28 cellular contexts compared by ENCODE assay signal in genomic region chr16:54806961-54807360, GRCh38.
"Had no signal": no experiment of that assay in that cellular context is flagged by ENCODE, and none has a peak within 500 bp of the region (broad histone marks: within the 10 kb centered on the region; RNA-seq: fewer than 3 reads in every experiment).

No MANE protein-coding gene starts in this region.

- H3K4me1 Mint-ChIP-seq: stimulated activated effector memory CD8-positive, alpha-beta T cell treated with anti-CD3 and anti-CD28 coated beads, Interleukin-12 subunit alpha, Interleukin-12 subunit beta, amount 100 ng/mL, for 72 hours; stimulated activated memory B cell treated with anti-CD40 and anti-IgM and Interleukin-4, amounts not matched to agents 10 μg/mL and 1 μg/mL and 100 μg/mL, for 72 hours; stimulated activated naive B cell treated with anti-CD40 and anti-IgM and Interleukin-4, amounts not matched to agents 10 μg/mL and 1 μg/mL and 100 μg/mL, for 72 hours; stimulated activated naive CD8-positive, alpha-beta T cell treated with anti-CD3 and anti-CD28 coated beads, Interleukin-15, amount 100 ng/mL, for 72 hours had no signal

- H3K9me3 ChIP-seq: stomach, suprapubic skin, testis, thoracic aorta, thyroid gland, tibial artery, transverse colon, upper lobe of left lung, upper lobe of right lung, uterus, vagina had no signal

- DNase-seq: stimulated activated CD4-positive, alpha-beta T cell treated with anti-CD3 and anti-CD28 coated beads, Interleukin-2, amount 100 ng/mL, for 48 hours; stimulated activated CD4-positive, alpha-beta T cell treated with anti-CD3 and anti-CD28 coated beads, Interleukin-4, amount 100 ng/mL, for 1 hour; stimulated activated CD4-positive, alpha-beta T cell treated with anti-CD3 and anti-CD28 coated beads, Interleukin-4, amount 100 ng/mL, for 24 hours; stimulated activated CD4-positive, alpha-beta T cell treated with anti-CD3 and anti-CD28 coated beads, Interleukin-4, amount 100 ng/mL, for 4 hours; stimulated activated CD8-positive, alpha-beta memory T cell treated with anti-CD3 and anti-CD28 coated beads, Interleukin-4, amount 100 ng/mL, for 48 hours; stimulated activated naive B cell treated with anti-CD40 and anti-IgM and Interleukin-4, amounts not matched to agents 10 μg/mL and 1 μg/mL and 100 μg/mL, for 72 hours; stimulated activated naive CD4-positive, alpha-beta T cell; stimulated activated naive CD4-positive, alpha-beta T cell treated with Interleukin-2 at 50 U/mL for 16 hours; stimulated activated naive CD8-positive, alpha-beta T cell treated with anti-CD3 and anti-CD28 coated beads, Interleukin-15, amount 100 ng/mL, for 72 hours; stimulated activated naive CD8-positive, alpha-beta T cell treated with anti-CD3 and anti-CD28 coated beads, Interleukin-15, Interleukin-2, amounts not matched to agents 100 U/mL and 50 U/mL, for 24 hours; stomach; substantia nigra; testis; thyroid gland; tibial artery; transverse colon; trophoblast cell; upper lobe of left lung; upper lobe of right lung; uterus had no signal

- H3K27ac Mint-ChIP-seq: stimulated activated effector memory CD8-positive, alpha-beta T cell treated with anti-CD3 and anti-CD28 coated beads, Interleukin-12 subunit alpha, Interleukin-12 subunit beta, amount 100 ng/mL, for 72 hours; stimulated activated memory B cell treated with anti-CD40 and anti-IgM and Interleukin-4, amounts not matched to agents 10 μg/mL and 1 μg/mL and 100 μg/mL, for 72 hours; stimulated activated naive B cell treated with anti-CD40 and anti-IgM and Interleukin-4, amounts not matched to agents 10 μg/mL and 1 μg/mL and 100 μg/mL, for 72 hours; stimulated activated naive CD8-positive, alpha-beta T cell treated with anti-CD3 and anti-CD28 coated beads, Interleukin-15, amount 100 ng/mL, for 72 hours; stimulated activated naive CD8-positive, alpha-beta T cell treated with anti-CD3 and anti-CD28 coated beads, Interleukin-15, Interleukin-2, amounts not matched to agents 100 ng/mL and 50 ng/mL, for 24 hours; type B pancreatic cell had no signal

- H3K36me3 ChIP-seq: stomach, suprapubic skin, thoracic aorta, thyroid gland, tibial artery, tibial nerve, transverse colon, upper lobe of left lung, upper lobe of right lung, uterus, vagina had no signal

- H3K27me3 ChIP-seq: stomach, suprapubic skin, testis, thyroid gland, tibial artery, tibial nerve, transverse colon, upper lobe of left lung, upper lobe of right lung, uterus, vagina had no signal

- H3K4me3 Mint-ChIP-seq: stimulated activated effector memory CD8-positive, alpha-beta T cell treated with anti-CD3 and anti-CD28 coated beads, Interleukin-12 subunit alpha, Interleukin-12 subunit beta, amount 100 ng/mL, for 72 hours; stimulated activated memory B cell treated with anti-CD40 and anti-IgM and Interleukin-4, amounts not matched to agents 10 μg/mL and 1 μg/mL and 100 μg/mL, for 72 hours; stimulated activated naive B cell treated with anti-CD40 and anti-IgM and Interleukin-4, amounts not matched to agents 10 μg/mL and 1 μg/mL and 100 μg/mL, for 72 hours; stimulated activated naive CD8-positive, alpha-beta T cell treated with anti-CD3 and anti-CD28 coated beads, Interleukin-15, amount 100 ng/mL, for 72 hours; stimulated activated naive CD8-positive, alpha-beta T cell treated with anti-CD3 and anti-CD28 coated beads, Interleukin-15, Interleukin-2, amounts not matched to agents 100 ng/mL and 50 ng/mL, for 24 hours; type B pancreatic cell had no signal

- H3K27me3 Mint-ChIP-seq: stimulated activated memory B cell treated with anti-CD40 and anti-IgM and Interleukin-4, amounts not matched to agents 10 μg/mL and 1 μg/mL and 100 μg/mL, for 72 hours; stimulated activated naive CD8-positive, alpha-beta T cell treated with anti-CD3 and anti-CD28 coated beads, Interleukin-15, Interleukin-2, amounts not matched to agents 100 ng/mL and 50 ng/mL, for 24 hours had no signal

- H3K27ac ChIP-seq: stomach, suprapubic skin, testis, thoracic aorta, thyroid gland, tibial artery, tibial nerve, transverse colon, upper lobe of left lung, upper lobe of right lung, uterus, vagina had no signal

- ATAC-seq: stimulated activated effector memory CD8-positive, alpha-beta T cell treated with anti-CD3 and anti-CD28 coated beads, Interleukin-12 subunit alpha, Interleukin-12 subunit beta, amount 100 ng/mL, for 72 hours; stimulated activated memory B cell treated with anti-CD40 and anti-IgM and Interleukin-4, amounts not matched to agents 10 μg/mL and 1 μg/mL and 100 μg/mL, for 72 hours; stimulated activated naive B cell treated with anti-CD40 and anti-IgM and Interleukin-4, amounts not matched to agents 10 μg/mL and 1 μg/mL and 100 μg/mL, for 72 hours; stimulated activated naive CD8-positive, alpha-beta T cell treated with anti-CD3 and anti-CD28 coated beads, Interleukin-15, amount 100 ng/mL, for 72 hours; stimulated activated naive CD8-positive, alpha-beta T cell treated with anti-CD3 and anti-CD28 coated beads, Interleukin-15, Interleukin-2, amounts not matched to agents 100 U/mL and 50 U/mL, for 24 hours; upper lobe of right lung had no signal

- H3K4me1 ChIP-seq: suprapubic skin, testis, thyroid gland, tibial nerve, transverse colon, upper lobe of left lung, upper lobe of right lung, uterus, vagina had no signal

- H3K36me3 Mint-ChIP-seq: stimulated activated effector memory CD8-positive, alpha-beta T cell treated with anti-CD3 and anti-CD28 coated beads, Interleukin-12 subunit alpha, Interleukin-12 subunit beta, amount 100 ng/mL, for 72 hours; stimulated activated memory B cell treated with anti-CD40 and anti-IgM and Interleukin-4, amounts not matched to agents 10 μg/mL and 1 μg/mL and 100 μg/mL, for 72 hours; stimulated activated naive B cell treated with anti-CD40 and anti-IgM and Interleukin-4, amounts not matched to agents 10 μg/mL and 1 μg/mL and 100 μg/mL, for 72 hours; type B pancreatic cell had no signal

- H3K4me3 ChIP-seq: stomach, suprapubic skin, testis, thoracic aorta, thyroid gland, tibial artery, tibial nerve, transverse colon, upper lobe of left lung, upper lobe of right lung, uterus, vagina had no signal
